35 cellular contexts compared by ENCODE assay signal in genomic region chr19:27865927-27866777, GRCh38.
"Had no signal": no experiment of that assay in that cellular context is flagged by ENCODE, and none has a peak within 500 bp of the region (broad histone marks: within the 10 kb centered on the region; RNA-seq: fewer than 3 reads in every experiment).

No MANE protein-coding gene starts in this region.

- H3K27ac ChIP-seq: brain microvascular endothelial cell, Peyer's patch, WERI-Rb-1 had no signal

- H3K4me1 ChIP-seq: Peyer's patch had no signal

- H3K27me3 ChIP-seq: brain microvascular endothelial cell, Peyer's patch had no signal

- DNase-seq: activated CD4-positive, alpha-beta memory T cell treated with anti-CD3 and anti-CD28 coated beads, Interleukin-2, amount 10 ng/mL, durations not matched to agents 7 days and 5 days; activated CD4-positive, alpha-beta T cell treated with anti-CD3 and anti-CD28 coated beads for 1 hour; activated CD4-positive, alpha-beta T cell treated with anti-CD3 and anti-CD28 coated beads for 48 hours; activated CD4-positive, CD25-positive, alpha-beta regulatory T cell; activated CD8-positive, alpha-beta memory T cell treated with anti-CD3 and anti-CD28 coated beads for 24 hours; activated CD8-positive, alpha-beta memory T cell treated with anti-CD3 and anti-CD28 coated beads, Interleukin-2, amount 10 ng/mL, durations not matched to agents 7 days and 5 days; activated CD8-positive, alpha-beta memory T cell treated with anti-CD3 and anti-CD28 coated beads, Interleukin-2, amount 50 U/mL, for 48 hours; activated effector memory CD4-positive, alpha-beta T cell treated with Interleukin-2 at 50 U/mL for 16 hours; activated naive CD4-positive, alpha-beta T cell treated with anti-CD3 and anti-CD28 coated beads, Interleukin-2, amount 10 ng/mL, durations not matched to agents 7 days and 5 days; activated naive CD8-positive, alpha-beta T cell treated with anti-CD3 and anti-CD28 coated beads, Interleukin-2, amount 50 U/mL, for 24 hours; activated T-cell treated with anti-CD3 and anti-CD28 coated beads, Interleukin-2, amount 50 U/mL, for 48 hours; aorta; brain microvascular endothelial cell; central memory CD4-positive, alpha-beta T cell; Karpas-422; MV-4-11; NCI-H1092; NCI-H1436 treated with DMSO at 0.1 percent for 48 hours; NCI-H1694 treated with DMSO at 0.1 percent for 48 hours; NCI-H2029 treated with DMSO at 0.1 percent for 48 hours; NCI-H2107; NCI-H2171; NCI-H510A; NCI-H526; NCI-H748 treated with DMSO at 0.1 percent for 48 hours; NK-92 treated with Interleukin-12 subunit alpha and Interleukin-12 subunit beta, amount 100 ng/mL, for 24 hours; PC-3; Peyer's patch; RPMI8226; SHP77 treated with DMSO at 0.1 percent for 48 hours; T-helper 1 cell; T-helper 2 cell; T-helper 9 cell; WERI-Rb-1 had no signal

- H3K36me3 ChIP-seq: brain microvascular endothelial cell, Peyer's patch, WERI-Rb-1 had no signal

- H3K4me3 ChIP-seq: Peyer's patch had no signal

- ATAC-seq: activated CD8-positive, alpha-beta memory T cell treated with anti-CD3 and anti-CD28 coated beads, Interleukin-2, amount 10 ng/mL, durations not matched to agents 7 days and 5 days; activated naive CD8-positive, alpha-beta T cell treated with anti-CD3 and anti-CD28 coated beads, Interleukin-2, amount 50 U/mL, for 24 hours; PC-3; SK-N-SH treated with all-trans-retinoic acid at 6 μM for 48 hours had no signal
